Comparison of ENCODE assay signal across 2 cellular contexts in the genomic region with DNA sequence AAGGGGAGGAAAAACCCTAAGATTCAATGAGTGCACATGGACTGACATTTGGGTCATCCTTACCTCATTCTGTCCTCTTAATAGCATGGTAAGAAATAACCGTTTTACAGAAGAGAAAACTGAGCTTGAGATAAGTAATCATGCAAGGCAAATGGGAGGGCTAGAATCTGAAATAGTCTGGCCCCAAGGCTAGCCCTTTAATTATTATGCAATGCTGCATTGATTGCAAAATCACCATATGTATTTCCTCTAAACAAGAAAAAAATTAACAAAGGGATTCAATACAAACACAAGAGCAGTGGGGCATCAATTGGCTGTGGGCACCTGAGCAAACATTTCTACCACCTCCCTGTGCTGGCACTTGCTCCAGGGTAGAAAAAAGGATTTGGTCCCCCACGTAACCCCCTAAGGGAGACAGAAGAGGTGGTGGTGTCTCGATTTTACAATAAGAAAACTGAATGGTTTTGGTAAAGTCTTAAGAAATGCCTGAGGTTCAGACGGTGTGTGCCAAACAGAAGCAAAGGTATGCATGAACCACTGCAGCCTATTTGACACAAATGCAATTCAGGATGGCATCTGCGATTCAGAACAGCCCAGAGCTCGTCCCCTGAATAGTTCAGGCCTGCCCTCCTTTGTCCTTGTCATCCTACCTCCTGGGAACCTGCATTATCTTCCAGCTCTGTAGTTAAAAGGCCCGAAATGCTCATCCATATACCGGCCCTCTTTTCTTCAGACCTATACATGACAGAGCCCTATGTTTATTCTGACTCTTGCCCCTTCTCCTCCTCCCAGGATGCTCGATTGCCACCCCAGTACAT.
TF ChIP-seq lines count a peak whose summit lies in the region.

No MANE protein-coding gene starts in this region.

TF ChIP-seq in Ishikawa, 13 proteins besides CTCF, POLR2A, EP300 and RAD21:
- no peak for TF ChIP-seq YY1 (IDR thresholded peaks at IDR 0.05; ENCODE audit: low read depth)
- TF ChIP-seq ZBTB7A (IDR thresholded peaks at IDR 0.05; ENCODE audit: low read depth) = no peak
- TF ChIP-seq CEBPB (IDR thresholded peaks at IDR 0.05) = peak; percentile 52; the same call in 1 of the 2 replicates

TF ChIP-seq in K562, 482 proteins besides CTCF, POLR2A, EP300 and RAD21:
- TF ChIP-seq, protein P1, sequence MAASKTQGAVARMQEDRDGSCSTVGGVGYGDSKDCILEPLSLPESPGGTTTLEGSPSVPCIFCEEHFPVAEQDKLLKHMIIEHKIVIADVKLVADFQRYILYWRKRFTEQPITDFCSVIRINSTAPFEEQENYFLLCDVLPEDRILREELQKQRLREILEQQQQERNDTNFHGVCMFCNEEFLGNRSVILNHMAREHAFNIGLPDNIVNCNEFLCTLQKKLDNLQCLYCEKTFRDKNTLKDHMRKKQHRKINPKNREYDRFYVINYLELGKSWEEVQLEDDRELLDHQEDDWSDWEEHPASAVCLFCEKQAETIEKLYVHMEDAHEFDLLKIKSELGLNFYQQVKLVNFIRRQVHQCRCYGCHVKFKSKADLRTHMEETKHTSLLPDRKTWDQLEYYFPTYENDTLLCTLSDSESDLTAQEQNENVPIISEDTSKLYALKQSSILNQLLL (CRISPR knock-in tag; IDR thresholded peaks at IDR 0.05; ENCODE audit: borderline replicate concordance) = no peak
- no peak for TF ChIP-seq SMAD4 (CRISPR knock-in tag; conservative IDR thresholded peaks at IDR 0.05)
- TF ChIP-seq ILF3 (IDR thresholded peaks at IDR 0.05; ENCODE audit: borderline replicate concordance) = no peak
- TF ChIP-seq IRF2 (CRISPR knock-in tag; IDR thresholded peaks at IDR 0.05) = no peak
- no peak for TF ChIP-seq RNF2 (IDR thresholded peaks at IDR 0.05)
- no peak for TF ChIP-seq TGIF2 (CRISPR knock-in tag; IDR thresholded peaks at IDR 0.05)
- TF ChIP-seq RB1 (IDR thresholded peaks at IDR 0.05; ENCODE audit: low read depth) = no peak
- TF ChIP-seq NEUROD1 (IDR thresholded peaks at IDR 0.05; ENCODE audit: borderline replicate concordance, low read depth, low read length, partially characterized antibody) = no peak
- TF ChIP-seq SRSF7 (optimal IDR thresholded peaks at IDR 0.05; ENCODE audit: low read depth, low read length) = no peak
- TF ChIP-seq ZSCAN32 (CRISPR knock-in tag; IDR thresholded peaks at IDR 0.05) = no peak
- TF ChIP-seq CEBPB (tag; IDR thresholded peaks at IDR 0.05) = peak; percentile 97
- peak; percentile 36; the same call in 1 of the 2 replicates for TF ChIP-seq CEBPG (CRISPR knock-in tag; IDR thresholded peaks at IDR 0.05)
- TF ChIP-seq CEBPG (tag; conservative IDR thresholded peaks at IDR 0.05 in 1 of 2, IDR thresholded peaks at IDR 0.05 in 1 of 2) = peak; percentile 83 to 91
- peak; percentile 78 for TF ChIP-seq ZKSCAN3 (CRISPR knock-in tag; IDR thresholded peaks at IDR 0.05)
- TF ChIP-seq MEIS2 (IDR thresholded peaks at IDR 0.05; ENCODE audit: partially characterized antibody) = no peak
- TF ChIP-seq NFIC (IDR thresholded peaks at IDR 0.05) = no peak
- no peak for TF ChIP-seq PCBP1 (IDR thresholded peaks at IDR 0.05; ENCODE audit: low read depth, low read length, poor library complexity, severe bottlenecking)
